20 cellular contexts compared by ENCODE assay signal in genomic region chr3:165749241-165749640, GRCh38.
"Had no signal": no experiment of that assay in that cellular context is flagged by ENCODE, and none has a peak within 500 bp of the region (broad histone marks: within the 10 kb centered on the region; RNA-seq: fewer than 3 reads in every experiment).

No MANE protein-coding gene starts in this region.

- H3K36me3 Mint-ChIP-seq: IgD-negative memory B cell had no signal

- H3K27ac ChIP-seq: HL-60, RWPE1 had no signal

- H3K36me3 ChIP-seq: MG63 had no signal

- H3K27ac Mint-ChIP-seq: IgD-negative memory B cell had no signal

- H3K9me3 ChIP-seq: MG63 had no signal

- DNase-seq: MG63; NCI-H1092; NCI-H1436; NCI-H1694 treated with DMSO at 0.1 percent for 48 hours; NCI-H1930; NCI-H2081; NCI-H2107; NCI-H2227 treated with DMSO at 0.1 percent for 48 hours; NCI-H524 treated with DMSO at 0.1 percent for 48 hours; NCI-H69; NCI-H774; NK-92 treated with Interleukin-12 subunit alpha and Interleukin-12 subunit beta, amount 100 ng/mL, for 24 hours; SHP77; T-helper 1 cell had no signal

- H3K4me3 ChIP-seq: K562, MG63 had no signal

- FAIRE-seq: HTR-8/SVneo, K562 had no signal

- ATAC-seq: K562, SK-N-SH treated with all-trans-retinoic acid at 6 μM for 48 hours had no signal

- H3K4me3 Mint-ChIP-seq: IgD-negative memory B cell had no signal

- H3K27me3 Mint-ChIP-seq: IgD-negative memory B cell had no signal

- H3K27me3 ChIP-seq: MG63 had no signal

- H3K4me1 Mint-ChIP-seq: IgD-negative memory B cell had no signal
